In genomic region chr7:143171697-143172096, GRCh38 we compare ENCODE assay signal across 1 cellular context.
TF ChIP-seq lines count a peak whose summit lies in the region.

No MANE protein-coding gene starts in this region.

TF ChIP-seq in HepG2, 621 proteins besides CTCF, POLR2A, EP300 and RAD21:
- TF ChIP-seq KAT2B (IDR thresholded peaks at IDR 0.05; ENCODE audit: borderline replicate concordance, low read depth, low read length) (no peak), ZNF251 (CRISPR knock-in tag; IDR thresholded peaks at IDR 0.05) (no peak), LCORL (IDR thresholded peaks at IDR 0.05) (no peak), LCORL (CRISPR knock-in tag; IDR thresholded peaks at IDR 0.05) (no peak), TOE1 (CRISPR knock-in tag; IDR thresholded peaks at IDR 0.05) (no peak), CBX1 (IDR thresholded peaks at IDR 0.05; ENCODE audit: low read depth) (no peak), FOXM1 (CRISPR knock-in tag; IDR thresholded peaks at IDR 0.05) (no peak), CENPT (CRISPR knock-in tag; IDR thresholded peaks at IDR 0.05; ENCODE audit: low read depth) (no peak), XRCC5 (optimal IDR thresholded peaks at IDR 0.05; ENCODE audit: low read length) (no peak)
